ENCODE assay signal across 13 cellular contexts in the genomic region with DNA sequence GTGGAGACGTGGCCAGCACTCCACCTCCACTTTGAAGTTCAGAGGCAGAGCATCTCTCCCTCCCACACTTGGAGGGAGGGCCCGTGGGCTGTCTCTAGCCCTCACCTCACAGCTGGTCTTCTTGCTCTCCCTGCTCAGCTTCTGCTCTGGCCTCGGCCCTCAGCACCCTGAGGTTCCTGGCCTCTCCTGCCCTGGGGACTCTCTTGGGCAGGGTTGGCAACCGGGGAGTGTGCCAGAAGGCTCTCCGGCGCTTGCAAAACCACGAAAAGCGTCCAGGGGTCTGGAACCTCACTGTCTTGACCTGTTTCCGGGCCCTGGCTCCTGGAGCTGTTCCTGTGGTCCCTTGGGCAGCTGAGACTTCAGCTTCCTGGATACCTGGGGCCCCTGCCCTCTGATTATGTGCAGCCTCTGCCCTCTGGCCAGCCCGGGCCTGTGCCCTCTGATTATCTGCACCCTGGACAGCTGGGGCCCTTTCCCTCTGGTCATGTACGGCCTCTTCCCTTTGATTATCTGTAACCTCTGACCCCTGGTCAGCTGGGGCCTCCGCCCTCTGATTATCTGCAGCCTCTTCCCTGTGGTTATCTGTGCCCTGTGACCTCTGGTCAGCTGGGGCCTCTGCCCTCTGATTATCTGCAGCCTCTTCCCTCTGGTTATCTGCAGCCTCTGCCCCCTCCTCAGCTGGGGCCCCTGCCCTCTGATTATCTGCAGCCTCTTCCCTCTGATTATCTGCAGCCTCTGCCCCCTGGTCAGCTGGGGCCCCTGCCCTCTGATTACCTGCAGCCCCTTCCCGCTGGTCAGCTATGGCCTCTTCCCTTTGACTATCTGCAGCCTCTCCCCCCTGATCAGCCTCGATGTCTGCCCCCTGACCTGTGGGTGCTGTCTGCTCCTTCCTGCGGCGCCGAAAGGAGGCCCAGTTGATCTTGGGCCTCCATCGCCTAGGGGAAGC. TPM values are rescaled to one million over a fixed set of nuclear protein-coding genes. Genes with fewer than 3 reads are reported as not detected.
DNase-seq lines count a peak whose midpoint lies in the region; ATAC-seq and TF ChIP-seq lines count a peak whose summit lies in the region.
"Had no signal": no experiment of that assay in that cellular context is flagged by ENCODE, and none has a peak within 500 bp of the region (broad histone marks: within the 10 kb centered on the region; RNA-seq: fewer than 3 reads in every experiment).

No MANE protein-coding gene starts in this region.

- peaks cover 44% of the 10 kb centered on the region for H3F3A ChIP-seq in neural progenitor cell (ENCODE audit: low read depth)

- peaks cover 10% of the 10 kb centered on the region for H3K36me3 Mint-ChIP-seq in neural progenitor cell
- no peaks in the 10 kb centered on the region for H3K36me3 Mint-ChIP-seq in effector memory CD8-positive, alpha-beta T cell (ENCODE audit: insufficient read depth)

- H3K27me3 ChIP-seq in cardiac muscle cell (no peaks in the 10 kb centered on the region), neural progenitor cell (peaks cover 49% of the 10 kb centered on the region), uterus (no peaks in the 10 kb centered on the region)

- ATAC-seq in left cardiac atrium (no peak), GM21737 (IDR thresholded peaks at IDR 0.05; ENCODE audit: unreplicated experiment) (no peak), HG02870 (IDR thresholded peaks at IDR 0.05; ENCODE audit: unreplicated experiment) (no peak)
- ATAC-seq in effector memory CD8-positive, alpha-beta T cell (replicated peaks), result no peak

- intact Hi-C loops in left cardiac atrium (cut with DNase I) (no loop called here), uterus (cut with DNase I; ENCODE audit: low total_unique reads) (no loop called here)

- peaks cover 20% of the 10 kb centered on the region for H3K27me3 Mint-ChIP-seq in neural progenitor cell (ENCODE audit: insufficient read depth, low read depth)
- H3K27me3 Mint-ChIP-seq in effector memory CD8-positive, alpha-beta T cell, result peaks cover 64 to 97% of the 10 kb centered on the region in 2 donors

- H3K4me2 ChIP-seq in neural progenitor cell, result peak overlapping the region; percentile 86

- H3K4me3 ChIP-seq in cardiac muscle cell (peak overlapping the region; percentile 76), fibroblast of pulmonary artery (replicated peaks; ENCODE audit: low read depth, low read length) (peak overlapping the region; percentile 69), neural progenitor cell (peak overlapping the region; percentile 70), uterus (peak overlapping the region; percentile 47)

- no peak overlapping the region for H2AFZ ChIP-seq in neural progenitor cell (replicated peaks)

- H4K20me1 ChIP-seq in neural progenitor cell (ENCODE audit: low read depth), result peaks cover 20% of the 10 kb centered on the region

- no peak for TF ChIP-seq POLR2A in uterus (IDR thresholded peaks at IDR 0.05)

- H3K9me3 Mint-ChIP-seq in neural progenitor cell, result no peaks in the 10 kb centered on the region
- H3K9me3 Mint-ChIP-seq in effector memory CD8-positive, alpha-beta T cell, result no peaks in the 10 kb centered on the region
- H3K9me3 Mint-ChIP-seq: dendritic cell treated with granulocyte-macrophage colony-stimulating factor and Interleukin-4, amounts not matched to agents 40 ng/mL and 50 ng/mL, for 4 days; T-helper 2 cell treated with Interferon-gamma antibody and Interleukin-4, amounts not matched to agents 5 μg/mL and 100 μg/mL, for 36 hours had no signal

- H3K79me2 ChIP-seq in neural progenitor cell (ENCODE audit: low read depth), result peaks cover 9% of the 10 kb centered on the region

- H3K4me1 ChIP-seq in cardiac muscle cell (ENCODE audit: low read depth), result peaks cover 30% of the 10 kb centered on the region
- H3K4me1 ChIP-seq in neural progenitor cell, result peaks cover 22% of the 10 kb centered on the region
- no peaks in the 10 kb centered on the region for H3K4me1 ChIP-seq in uterus

- no peaks in the 10 kb centered on the region for H3K36me3 ChIP-seq in cardiac muscle cell
- H3K36me3 ChIP-seq in neural progenitor cell, result no peaks in the 10 kb centered on the region
- no peaks in the 10 kb centered on the region for H3K36me3 ChIP-seq in uterus

- no peak overlapping the region for H3K27ac Mint-ChIP-seq in neural progenitor cell
- H3K27ac Mint-ChIP-seq in effector memory CD8-positive, alpha-beta T cell, result no peak overlapping the region
- H3K27ac Mint-ChIP-seq: dendritic cell treated with granulocyte-macrophage colony-stimulating factor and Interleukin-4, amounts not matched to agents 40 ng/mL and 50 ng/mL, for 4 days; T-helper 2 cell treated with Interferon-gamma antibody and Interleukin-4, amounts not matched to agents 5 μg/mL and 100 μg/mL, for 36 hours had no signal

- no peaks in the 10 kb centered on the region for H3K9me3 ChIP-seq in cardiac muscle cell (ENCODE audit: low read depth)
- H3K9me3 ChIP-seq in neural progenitor cell (ENCODE audit: low read depth), result no peaks in the 10 kb centered on the region
- H3K9me3 ChIP-seq in uterus, result no peaks in the 10 kb centered on the region

- no peak overlapping the region for H3K9ac ChIP-seq in neural progenitor cell

- TF ChIP-seq CTCF in cardiac muscle cell (IDR thresholded peaks at IDR 0.05; ENCODE audit: low read depth, low read length) (no peak), fibroblast of pulmonary artery (IDR thresholded peaks at IDR 0.05; ENCODE audit: low read length, missing control alignments) (no peak), neural progenitor cell (IDR thresholded peaks at IDR 0.05) (no peak), uterus (IDR thresholded peaks at IDR 0.05) (no peak)

- H3K27ac ChIP-seq in cardiac muscle cell (peak overlapping the region; percentile 96), neural progenitor cell (no peak overlapping the region), uterus (peak overlapping the region; percentile 60 to 72)

- no peak for DNase-seq in cardiac muscle cell (ENCODE audit: low read depth in 1 of 2, low spot score in 1 of 2)
- no peak for DNase-seq in left cardiac atrium
- no peak for DNase-seq in fibroblast of pulmonary artery (ENCODE audit: low read depth)
- DNase-seq in neural progenitor cell (ENCODE audit: low spot score), result no peak
- no peak for DNase-seq in uterus
- DNase-seq in effector memory CD8-positive, alpha-beta T cell, result no peak
- DNase-seq: activated CD8-positive, alpha-beta memory T cell treated with anti-CD3 and anti-CD28 coated beads, Interleukin-2, amount 50 U/mL, for 48 hours; NCI-H774 had no signal

- H3K4me1 Mint-ChIP-seq in neural progenitor cell, result peaks cover 81% of the 10 kb centered on the region
- peaks cover 0 to 14% of the 10 kb centered on the region in 2 donors for H3K4me1 Mint-ChIP-seq in effector memory CD8-positive, alpha-beta T cell (ENCODE audit: low read depth in 2 of 2)

- H3K4me3 Mint-ChIP-seq in neural progenitor cell, result peak overlapping the region; percentile 97
- H3K4me3 Mint-ChIP-seq in effector memory CD8-positive, alpha-beta T cell, result no peak overlapping the region
- H3K4me3 Mint-ChIP-seq: dendritic cell treated with granulocyte-macrophage colony-stimulating factor and Interleukin-4, amounts not matched to agents 40 ng/mL and 50 ng/mL, for 4 days; T-helper 2 cell treated with Interferon-gamma antibody and Interleukin-4, amounts not matched to agents 5 μg/mL and 100 μg/mL, for 36 hours had no signal

RNA-seq across cellular contexts. Expression of a gene that starts 2.0 kb away (rescaled TPM):
- 91.7 and 127 TPM in 2 replicates for total RNA-seq in cardiac muscle cell
- 74.0 and 92.9 TPM in 2 replicates for polyA plus RNA-seq in cardiac muscle cell
- total RNA-seq in left cardiac atrium, result 10 to 100 TPM; 29.6 to 38.4 TPM
- total RNA-seq in neural progenitor cell (ENCODE audit: low replicate concordance), result 2.8 and 14.1 TPM in 2 replicates
- total RNA-seq in uterus, result 10 to 100 TPM in 2 of 4 donors, 1 to 10 TPM in 2; 7.2 to 89.1 (median 26.2) TPM
- total RNA-seq: A172 had no signal

RNA-seq across cellular contexts. Expression of a gene that starts 17.4 kb away (rescaled TPM):
- total RNA-seq in cardiac muscle cell, result 0.69 and 0.81 TPM in 2 replicates
- 0.20 TPM in 1 of 2 replicates, not detected in the other for polyA plus RNA-seq in cardiac muscle cell
- total RNA-seq in left cardiac atrium, result under 1 TPM; 0.09 to 0.16 TPM
- total RNA-seq in neural progenitor cell (ENCODE audit: low replicate concordance), result 0.58 and 0.74 TPM in 2 replicates
- total RNA-seq in uterus, result 1 to 10 TPM in 1 of 4 donors, under 1 TPM in 2, not detected in 1; under 0.01 to 3.7 (median 0.73) TPM
- total RNA-seq: A172 had no signal
